Comparison of ENCODE assay signal across 8 cellular contexts in genomic region chr1:23800396-23801337, GRCh38. TPM values are rescaled to one million over a fixed set of nuclear protein-coding genes. Genes with fewer than 3 reads are reported as not detected.
A peak's percentile ranks its signal among the peaks of the same experiment; 100 is the strongest.
DNase-seq lines count a peak whose midpoint lies in the region; ATAC-seq and TF ChIP-seq lines count a peak whose summit lies in the region.

Gene GALE (minus strand): TSS chr1:23800754. CDS start chr1:23799007, 1,747 bp downstream.

- H3K79me2 ChIP-seq in PC-3 (ENCODE audit: low read length) = peaks cover 10% of the 10 kb centered on the region

- H3K9ac ChIP-seq in PC-3 (ENCODE audit: low read length) (peak within 1 kb of the TSS; percentile 93), mucosa of rectum (ENCODE audit: low read depth in 1 of 2, low read length in 2 of 2) (peak within 1 kb of the TSS; percentile 92 to 98)

- POLR2A ChIA-PET in PC-3 (lab: Charles Lee; ENCODE audit: unreplicated experiment) = no interaction called here

- H3K4me3 ChIP-seq in PC-3 (ENCODE audit: low read length) = peak within 1 kb of the TSS; percentile 93
- H3K4me3 ChIP-seq in mucosa of rectum (ENCODE audit: low read length in 2 of 2) = peak within 1 kb of the TSS; percentile 92 to 93

- in situ Hi-C loops in Caki2 (cut with HindIII; ENCODE audit: low pct_unique_long_range_greater_than_20kb, low sequenced_read_pairs) = no loop called here

- peak within 1 kb of the TSS; percentile 97 for H3K4me2 ChIP-seq in PC-3 (ENCODE audit: low read length)

- no peak for TF ChIP-seq RAD21 in Ishikawa (IDR thresholded peaks at IDR 0.05; ENCODE audit: low read depth)

- peaks cover 8% of the 10 kb centered on the region; the same call in 1 of the 2 replicates for H3K36me3 ChIP-seq in PC-3 (ENCODE audit: low read depth, low read length)
- peaks cover 24 to 26% of the 10 kb centered on the region in 2 donors for H3K36me3 ChIP-seq in mucosa of rectum (ENCODE audit: control insufficient read depth in 2 of 2, insufficient read depth in 2 of 2, low read length in 2 of 2)

- TF ChIP-seq CTCF in PC-3 (conservative IDR thresholded peaks at IDR 0.05; ENCODE audit: low read depth, low read length) = no peak

- no peaks in the 10 kb centered on the region for H3K9me2 ChIP-seq in PC-3 (replicated peaks; ENCODE audit: low read length)

- H3K27me3 ChIP-seq in PC-3 (ENCODE audit: low read length) = no peaks in the 10 kb centered on the region
- no peaks in the 10 kb centered on the region for H3K27me3 ChIP-seq in mucosa of rectum (ENCODE audit: control insufficient read depth in 2 of 2, insufficient read depth in 2 of 2, low read length in 2 of 2)

- CTCF ChIA-PET in PC-3 (lab: Charles Lee) = interaction anchor here (1.3 kb wide), 1 partner anchor 29 kb away, joined by 4 read pairs; no protein-coding TSS in a partner anchor

- DNase-seq in Caki2 (ENCODE audit: low read depth) (peak; percentile 86), PC-3 (peak; percentile 93), activated T-cell treated with anti-CD3 and anti-CD28 coated beads for 48 hours (ENCODE audit: low read depth) (peak; percentile 98), epithelial cell of prostate (ENCODE audit: low read depth, low spot score) (peak; percentile 79)
- peak; percentile 97 to 98 for DNase-seq in stimulated activated CD8-positive, alpha-beta memory T cell treated with anti-CD3 and anti-CD28 coated beads, Interleukin-4, amount 100 ng/mL, for 4 hours (ENCODE audit: low read depth in 2 of 2, low spot score in 1 of 2)

- TF ChIP-seq EP300 in Ishikawa (IDR thresholded peaks at IDR 0.05; ENCODE audit: borderline replicate concordance) = peak; percentile 51; the same call in 1 of the 2 replicates

- H3K27ac ChIP-seq in PC-3 (ENCODE audit: low read length) (peak within 1 kb of the TSS; percentile 96), epithelial cell of prostate (peak within 1 kb of the TSS; percentile 99), mucosa of rectum (ENCODE audit: low read depth in 2 of 2, low read length in 2 of 2) (peak within 1 kb of the TSS; percentile 96 to 99)

- no peaks in the 10 kb centered on the region for H4K20me1 ChIP-seq in PC-3 (ENCODE audit: low read length)

- no peaks in the 10 kb centered on the region for H3K9me3 ChIP-seq in PC-3 (ENCODE audit: low read length)
- H3K9me3 ChIP-seq in mucosa of rectum (ENCODE audit: control insufficient read depth in 2 of 2, low read length in 2 of 2) = no peaks in the 10 kb centered on the region

- no TSS peak for BruUV-seq in PC-3 (replicated peaks; lab: Mats Ljungman, UMichigan)

- H3K4me1 ChIP-seq in PC-3 (ENCODE audit: insufficient read depth, low read length) (peaks cover 21% of the 10 kb centered on the region), mucosa of rectum (ENCODE audit: control insufficient read depth in 2 of 2, insufficient read depth in 2 of 2, low read length in 2 of 2) (peaks cover 29 to 45% of the 10 kb centered on the region in 2 donors)

- ATAC-seq in GM21526 (IDR thresholded peaks at IDR 0.05; ENCODE audit: low FRiP score, unreplicated experiment) (peak; percentile 64), PC-3 (peak; percentile 57)

- intact Hi-C loops in PC-3 (cut with micrococcal nuclease) = loop anchor here (5.0 kb wide), 1 partner anchor 117 kb away; no protein-coding TSS in a partner anchor

- H2AFZ ChIP-seq in PC-3 (ENCODE audit: low read length) = peak within 1 kb of the TSS; percentile 91

- no peaks in the 10 kb centered on the region for H3F3A ChIP-seq in PC-3 (ENCODE audit: low read length, unreplicated experiment)

TF ChIP-seq in Ishikawa, 13 proteins besides CTCF, POLR2A, EP300 and RAD21:
- TF ChIP-seq TCF12 (IDR thresholded peaks at IDR 0.05; ENCODE audit: low read depth) (peak; percentile 57; the same call in 1 of the 2 replicates), MAX (IDR thresholded peaks at IDR 0.05) (peak; percentile 74), NFIC (IDR thresholded peaks at IDR 0.05) (peak; percentile 32), REST (IDR thresholded peaks at IDR 0.05; ENCODE audit: low read depth) (no peak), TAF1 (IDR thresholded peaks at IDR 0.05; ENCODE audit: low read depth) (peak; percentile 81), TEAD4 (IDR thresholded peaks at IDR 0.05) (peak; percentile 56; the same call in 1 of the 2 replicates), EGR1 (IDR thresholded peaks at IDR 0.05) (peak; percentile 58; the same call in 1 of the 2 replicates), CREB1 (IDR thresholded peaks at IDR 0.05; ENCODE audit: low read depth) (peak; percentile 83), YY1 (IDR thresholded peaks at IDR 0.05; ENCODE audit: low read depth) (no peak; the same call in 1 of the 2 replicates)

RNA-seq across cellular contexts. Expression of gene GALE, which starts in this region (rescaled TPM):
- total RNA-seq in Caki2 (2014; rRNA removed; shearing (Covaris generic); ENCODE audit: low replicate concordance) = 160 and 196 TPM in 2 replicates
- 86.0 and 86.4 TPM in 2 replicates for total RNA-seq in PC-3 (2014; rRNA removed)

Comparison
In these comparisons a context has a peak if more than half of its experiments do, and no peak if none do; other contexts are left out.
1. Peak in every context shown above with its lines: DNase-seq, ATAC-seq, H3K4me3 ChIP-seq and H3K27ac ChIP-seq.